In genomic region chr7:70334295-70334694, GRCh38 we compare ENCODE assay signal across 27 cellular contexts.
DNase-seq lines count a peak whose midpoint lies in the region; ATAC-seq and TF ChIP-seq lines count a peak whose summit lies in the region.
"Had no signal": no experiment of that assay in that cellular context is flagged by ENCODE, and none has a peak within 500 bp of the region (broad histone marks: within the 10 kb centered on the region; RNA-seq: fewer than 3 reads in every experiment).

No MANE protein-coding gene starts in this region.

- H3K9me3 ChIP-seq in CD4-positive, alpha-beta memory T cell (ENCODE audit: control insufficient read depth in 1 of 2, low read length in 2 of 2): no peaks in the 10 kb centered on the region
- H3K9me3 ChIP-seq in T-helper 17 cell (ENCODE audit: control insufficient read depth, low read length, poor library complexity, severe bottlenecking): no peaks in the 10 kb centered on the region
- no peaks in the 10 kb centered on the region for H3K9me3 ChIP-seq in transverse colon
- H3K9me3 ChIP-seq: BE2C, Caco-2, HAP-1, SK-N-SH had no signal

- no peaks in the 10 kb centered on the region for H3K36me3 ChIP-seq in CD4-positive, alpha-beta memory T cell (ENCODE audit: insufficient read depth, low read length)
- H3K36me3 ChIP-seq in transverse colon: no peaks in the 10 kb centered on the region
- H3K36me3 ChIP-seq: BE2C, HAP-1 had no signal

- no peak for TF ChIP-seq POLR2A in transverse colon (IDR thresholded peaks at IDR 0.05)

- no peaks in the 10 kb centered on the region for H3K27me3 ChIP-seq in CD4-positive, alpha-beta memory T cell (ENCODE audit: insufficient read depth, low read length)
- no peaks in the 10 kb centered on the region for H3K27me3 ChIP-seq in transverse colon
- H3K27me3 ChIP-seq: BE2C had no signal

- no peak overlapping the region for H3K4me3 ChIP-seq in CD4-positive, alpha-beta memory T cell (ENCODE audit: low read length in 2 of 2)
- H3K4me3 ChIP-seq in transverse colon: no peak overlapping the region
- H3K4me3 ChIP-seq: HAP-1, K562 had no signal

- H3K4me1 Mint-ChIP-seq in activated CD4-positive, alpha-beta T cell treated with anti-CD3 and anti-CD28 coated beads for 36 hours: peaks cover 18% of the 10 kb centered on the region
- H3K4me1 Mint-ChIP-seq in activated CD4-positive, alpha-beta T cell treated with anti-CD3 and anti-CD28 coated beads, Interleukin-2, amount 10 ng/mL, durations not matched to agents 24 days and 14 days: peaks cover 9% of the 10 kb centered on the region
- H3K4me1 Mint-ChIP-seq in CD4-positive, alpha-beta memory T cell: peaks cover 9 to 18% (median 14%) of the 10 kb centered on the region in 4 donors
- peaks cover 7% of the 10 kb centered on the region for H3K4me1 Mint-ChIP-seq in T-helper 17 cell
- H3K4me1 Mint-ChIP-seq in natural killer cell: peaks cover 32 to 39% of the 10 kb centered on the region in 2 donors

- H3K27ac ChIP-seq in CD4-positive, alpha-beta memory T cell (ENCODE audit: low read depth, low read length): no peak overlapping the region
- no peak overlapping the region for H3K27ac ChIP-seq in transverse colon

- intact Hi-C loops in activated CD4-positive, alpha-beta T cell treated with anti-CD3 and anti-CD28 coated beads for 36 hours (cut with DNase I, micrococcal nuclease): no loop called here
- intact Hi-C loops in activated CD4-positive, alpha-beta T cell treated with anti-CD3 and anti-CD28 coated beads, Interleukin-2, amount 10 ng/mL, durations not matched to agents 24 days and 14 days (cut with micrococcal nuclease): no loop called here
- intact Hi-C loops in CD4-positive, alpha-beta memory T cell (cut with micrococcal nuclease): no loop called here
- intact Hi-C loops in natural killer cell (cut with micrococcal nuclease) (no loop called here), transverse colon (cut with DNase I; ENCODE audit: low total_unique reads) (no loop called here)

- H3K27me3 Mint-ChIP-seq in activated CD4-positive, alpha-beta T cell treated with anti-CD3 and anti-CD28 coated beads for 36 hours: no peaks in the 10 kb centered on the region
- peaks cover 1% of the 10 kb centered on the region for H3K27me3 Mint-ChIP-seq in activated CD4-positive, alpha-beta T cell treated with anti-CD3 and anti-CD28 coated beads, Interleukin-2, amount 10 ng/mL, durations not matched to agents 24 days and 14 days
- H3K27me3 Mint-ChIP-seq in CD4-positive, alpha-beta memory T cell: no peaks in the 10 kb centered on the region
- H3K27me3 Mint-ChIP-seq in T-helper 17 cell (no peaks in the 10 kb centered on the region), natural killer cell (ENCODE audit: low read depth in 2 of 2) (peaks cover 13 to 26% of the 10 kb centered on the region in 2 donors)
- H3K27me3 Mint-ChIP-seq: CD4-positive, CD25-positive, alpha-beta regulatory T cell had no signal

- no peak for DNase-seq in activated CD4-positive, alpha-beta T cell treated with anti-CD3 and anti-CD28 coated beads for 36 hours
- no peak for DNase-seq in activated CD4-positive, alpha-beta T cell treated with anti-CD3 and anti-CD28 coated beads, Interleukin-2, amount 10 ng/mL, durations not matched to agents 24 days and 14 days
- DNase-seq in CD4-positive, alpha-beta memory T cell: no peak
- DNase-seq in T-helper 17 cell (no peak), natural killer cell (no peak), transverse colon (no peak), NCI-H748 treated with DMSO at 0.1 percent for 48 hours (lab: John Stamatoyannopoulos, UW) (no peak), HK-2 (ENCODE audit: unreplicated experiment) (no peak)
- DNase-seq: 8988T, ACHN, BE2C, Caco-2, EL, GDM1, GOT3, Kasumi-1, NCI-H1092 treated with DMSO at 0.1 percent for 48 hours, NCI-H1436, NCI-H187, NCI-H2081 treated with DMSO at 0.1 percent for 48 hours, NCI-H345, SIG-M5, SK-N-SH, SW 1271 had no signal

- no peaks in the 10 kb centered on the region for H3K36me3 Mint-ChIP-seq in activated CD4-positive, alpha-beta T cell treated with anti-CD3 and anti-CD28 coated beads for 36 hours (ENCODE audit: low read depth)
- H3K36me3 Mint-ChIP-seq in activated CD4-positive, alpha-beta T cell treated with anti-CD3 and anti-CD28 coated beads, Interleukin-2, amount 10 ng/mL, durations not matched to agents 24 days and 14 days (ENCODE audit: low read depth): no peaks in the 10 kb centered on the region
- no peaks in the 10 kb centered on the region for H3K36me3 Mint-ChIP-seq in CD4-positive, alpha-beta memory T cell
- H3K36me3 Mint-ChIP-seq in T-helper 17 cell (ENCODE audit: low read depth) (no peaks in the 10 kb centered on the region), natural killer cell (no peaks in the 10 kb centered on the region)
- H3K36me3 Mint-ChIP-seq: CD4-positive, CD25-positive, alpha-beta regulatory T cell had no signal

- H3K9me3 Mint-ChIP-seq in activated CD4-positive, alpha-beta T cell treated with anti-CD3 and anti-CD28 coated beads for 36 hours (ENCODE audit: low read depth): no peaks in the 10 kb centered on the region
- peaks cover 20% of the 10 kb centered on the region for H3K9me3 Mint-ChIP-seq in activated CD4-positive, alpha-beta T cell treated with anti-CD3 and anti-CD28 coated beads, Interleukin-2, amount 10 ng/mL, durations not matched to agents 24 days and 14 days
- H3K9me3 Mint-ChIP-seq in CD4-positive, alpha-beta memory T cell: peaks cover 0 to 10% (median 2%) of the 10 kb centered on the region in 8 donors
- no peaks in the 10 kb centered on the region for H3K9me3 Mint-ChIP-seq in natural killer cell

- H3K4me1 ChIP-seq in CD4-positive, alpha-beta memory T cell (ENCODE audit: insufficient read depth, low read length): peaks cover 9% of the 10 kb centered on the region
- no peaks in the 10 kb centered on the region for H3K4me1 ChIP-seq in transverse colon
- H3K4me1 ChIP-seq: Caco-2, HAP-1 had no signal

- in situ Hi-C loops in transverse colon (cut with MboI; ENCODE audit: low pct_ligation_motif_present in 1 of 4, low pct_unique_long_range_greater_than_20kb in 1 of 4, low sequenced_read_pairs in 3 of 4): no loop called here

- CTCF ChIA-PET in activated CD4-positive, alpha-beta T cell treated with anti-CD3 and anti-CD28 coated beads for 36 hours (lab: Charles Lee): no interaction called here
- CTCF ChIA-PET in CD4-positive, alpha-beta memory T cell (lab: Charles Lee; ENCODE audit: partially characterized antibody): interaction anchor here (1.5 to 1.6 kb wide), 2 partner anchors 11 to 19 kb away, joined by 4 to 6 read pairs; no protein-coding TSS in a partner anchor

- 86 to 89% methylated on average over 2 of the region's 2 CpGs for WGBS in transverse colon (ENCODE audit: low coverage in 1 of 2), 2 donors

- TF ChIP-seq EP300 in transverse colon (IDR thresholded peaks at IDR 0.05; ENCODE audit: low read depth): no peak

- TF ChIP-seq CTCF in natural killer cell (IDR thresholded peaks at IDR 0.05) (no peak), transverse colon (IDR thresholded peaks at IDR 0.05) (no peak)

- no peak overlapping the region for H3K4me3 Mint-ChIP-seq in activated CD4-positive, alpha-beta T cell treated with anti-CD3 and anti-CD28 coated beads for 36 hours
- no peak overlapping the region for H3K4me3 Mint-ChIP-seq in activated CD4-positive, alpha-beta T cell treated with anti-CD3 and anti-CD28 coated beads, Interleukin-2, amount 10 ng/mL, durations not matched to agents 24 days and 14 days
- peak overlapping the region in 3 of 8 donors; percentile 20 to 50 (median 35) for H3K4me3 Mint-ChIP-seq in CD4-positive, alpha-beta memory T cell
- H3K4me3 Mint-ChIP-seq in T-helper 17 cell: no peak overlapping the region
- H3K4me3 Mint-ChIP-seq in natural killer cell: peak overlapping the region; percentile 77

- ATAC-seq in activated CD4-positive, alpha-beta T cell treated with anti-CD3 and anti-CD28 coated beads for 36 hours: peak; percentile 66
- ATAC-seq in T-helper 17 cell (no peak), natural killer cell (no peak)
- ATAC-seq: K562 had no signal

- POLR2A ChIA-PET in activated CD4-positive, alpha-beta T cell treated with anti-CD3 and anti-CD28 coated beads for 36 hours (lab: Charles Lee): no interaction called here
- POLR2A ChIA-PET in CD4-positive, alpha-beta memory T cell (lab: Charles Lee; ENCODE audit: partially characterized antibody): interaction anchor here (1.0 to 1.7 kb wide), 6 partner anchors 18 to 27 kb away, joined by 3 to 11 read pairs (median 4); no protein-coding TSS in a partner anchor

- H3K27ac Mint-ChIP-seq in activated CD4-positive, alpha-beta T cell treated with anti-CD3 and anti-CD28 coated beads for 36 hours: no peak overlapping the region
- H3K27ac Mint-ChIP-seq in activated CD4-positive, alpha-beta T cell treated with anti-CD3 and anti-CD28 coated beads, Interleukin-2, amount 10 ng/mL, durations not matched to agents 24 days and 14 days: no peak overlapping the region
- H3K27ac Mint-ChIP-seq in CD4-positive, alpha-beta memory T cell: peak overlapping the region in 5 of 7 donors; percentile 31 to 95 (median 74)
- peak overlapping the region; percentile 88 for H3K27ac Mint-ChIP-seq in T-helper 17 cell
- no peak overlapping the region for H3K27ac Mint-ChIP-seq in natural killer cell

Comparison
In these comparisons a context has a peak if more than half of its experiments do, and no peak if none do; other contexts are left out.
1. H3K27ac Mint-ChIP-seq: peak in CD4-positive, alpha-beta memory T cell (5 of 7) and T-helper 17 cell (single experiment); none in activated CD4-positive, alpha-beta T cell treated with anti-CD3 and anti-CD28 coated beads for 36 hours (single experiment), activated CD4-positive, alpha-beta T cell treated with anti-CD3 and anti-CD28 coated beads, Interleukin-2, amount 10 ng/mL, durations not matched to agents 24 days and 14 days (single experiment) and natural killer cell (0 of 2).